ENCODE assay signal across 9 cellular contexts in the genomic region with DNA sequence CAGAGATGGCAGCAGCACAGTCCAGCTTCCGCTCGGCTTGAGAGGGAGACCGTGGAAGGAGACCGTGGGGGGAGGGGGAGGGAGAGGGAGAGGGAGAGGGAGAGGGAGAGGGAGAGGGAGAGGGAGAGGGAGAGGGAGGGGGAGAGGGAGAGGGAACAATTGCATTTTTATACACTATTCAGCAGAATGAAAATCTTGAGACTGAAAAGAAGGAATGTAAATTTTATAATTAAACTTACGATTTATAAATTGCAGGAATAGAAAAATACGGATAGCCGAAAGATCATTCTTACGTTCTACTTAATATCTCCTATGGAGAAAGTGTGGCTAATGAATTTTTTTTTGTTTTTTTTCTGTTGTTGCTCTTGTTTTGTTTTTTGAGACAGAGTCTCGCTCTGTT. TPM values are rescaled to one million over a fixed set of nuclear protein-coding genes. Genes with fewer than 3 reads are reported as not detected.
"Had no signal": no experiment of that assay in that cellular context is flagged by ENCODE, and none has a peak within 500 bp of the region (broad histone marks: within the 10 kb centered on the region; RNA-seq: fewer than 3 reads in every experiment).

No MANE protein-coding gene starts in this region.

- DNase-seq: IMR-90, KBM-7, KG1 had no signal

- H3K27ac Mint-ChIP-seq: IgD-negative memory B cell had no signal

- H3K27ac ChIP-seq: HL-60, KMS-11 had no signal

- FAIRE-seq: HTR-8/SVneo had no signal

- H3K9ac ChIP-seq: KMS-11 had no signal

- H3K27me3 Mint-ChIP-seq: IgD-negative memory B cell had no signal

- H3K4me2 ChIP-seq: KMS-11 had no signal

- H3K4me1 Mint-ChIP-seq: IgD-negative memory B cell had no signal

- H3K36me3 Mint-ChIP-seq: IgD-negative memory B cell had no signal

- H3K4me3 Mint-ChIP-seq: IgD-negative memory B cell had no signal

RNA-seq across cellular contexts. Expression of gene COLEC12, which starts 12.5 kb away (rescaled TPM):
- total RNA-seq: HT-29, HT1080 had no signal
- polyA plus RNA-seq: IgD-negative memory B cell had no signal
